ENCODE assay signal across 9 cellular contexts in genomic region chr9:99368341-99369326, GRCh38.
DNase-seq lines count a peak whose midpoint lies in the region; ATAC-seq and TF ChIP-seq lines count a peak whose summit lies in the region.
"Had no signal": no experiment of that assay in that cellular context is flagged by ENCODE, and none has a peak within 500 bp of the region (broad histone marks: within the 10 kb centered on the region; RNA-seq: fewer than 3 reads in every experiment).

No MANE protein-coding gene starts in this region.

- peak in 1 of 2 donors; percentile 12 for TF ChIP-seq POLR2A in adrenal gland (IDR thresholded peaks at IDR 0.05)

- no peaks in the 10 kb centered on the region for H3K36me3 ChIP-seq in adrenal gland (replicated peaks in 1 of 2)
- H3K36me3 ChIP-seq in psoas muscle (ENCODE audit: insufficient read depth in 1 of 2, low read depth in 1 of 2), result no peaks in the 10 kb centered on the region

- H3K4me1 ChIP-seq in adrenal gland (replicated peaks in 1 of 2) (no peaks in the 10 kb centered on the region), psoas muscle (peaks cover 36% of the 10 kb centered on the region)

- H3K9me3 ChIP-seq in adrenal gland (replicated peaks in 1 of 3) (no peaks in the 10 kb centered on the region), psoas muscle (no peaks in the 10 kb centered on the region)

- H3K4me3 ChIP-seq in adrenal gland (peak overlapping the region in 2 of 4 donors; percentile 16 to 55), psoas muscle (peak overlapping the region; percentile 64)

- intact Hi-C loops in activated CD4-positive, alpha-beta T cell treated with anti-CD3 and anti-CD28 coated beads, Interleukin-2, amount 10 ng/mL, durations not matched to agents 24 days and 14 days (cut with micrococcal nuclease), result loop anchor here (10.0 kb wide), 1 partner anchor 146 kb away; no protein-coding TSS in a partner anchor
- intact Hi-C loops in adrenal gland (cut with DNase I), result no loop called here
- intact Hi-C loops in left cardiac atrium (cut with DNase I), result no loop called here
- intact Hi-C loops in psoas muscle (cut with DNase I), result loop anchor here in 1 of 2 donors (2.0 to 5.0 kb wide), 2 partner anchors 64 to 76 kb away; no protein-coding TSS in a partner anchor

- peak; percentile 58 for DNase-seq in activated CD4-positive, alpha-beta T cell treated with anti-CD3 and anti-CD28 coated beads, Interleukin-2, amount 10 ng/mL, durations not matched to agents 24 days and 14 days
- no peak for DNase-seq in activated CD4-positive, alpha-beta T cell treated with anti-CD3 and anti-CD28 coated beads, Interleukin-2, amount 50 U/mL, for 4 hours
- DNase-seq in adrenal gland, result peak; percentile 40 to 80 (median 55)
- DNase-seq in left cardiac atrium, result peak; percentile 76
- DNase-seq in psoas muscle, result peak; percentile 67 to 86
- no peak for DNase-seq in NCI-H526 treated with DMSO at 0.1 percent for 48 hours (lab: John Stamatoyannopoulos, UW)
- DNase-seq in DMS 273 treated with DMSO at 0.1 percent for 48 hours (lab: John Stamatoyannopoulos, UW), result no peak
- DNase-seq: DND-41 had no signal

- H3K36me3 Mint-ChIP-seq in activated CD4-positive, alpha-beta T cell treated with anti-CD3 and anti-CD28 coated beads, Interleukin-2, amount 10 ng/mL, durations not matched to agents 24 days and 14 days (ENCODE audit: low read depth), result no peaks in the 10 kb centered on the region

- no peaks in the 10 kb centered on the region for H3K27me3 ChIP-seq in adrenal gland
- no peaks in the 10 kb centered on the region for H3K27me3 ChIP-seq in psoas muscle (ENCODE audit: insufficient read depth in 3 of 3, low read length in 2 of 3)

- H3K27ac ChIP-seq in adrenal gland, result peak overlapping the region in 3 of 5 donors; percentile 31 to 51 (median 37)
- peak overlapping the region; percentile 92 for H3K27ac ChIP-seq in psoas muscle

- peaks cover 34% of the 10 kb centered on the region for H3K4me1 Mint-ChIP-seq in activated CD4-positive, alpha-beta T cell treated with anti-CD3 and anti-CD28 coated beads, Interleukin-2, amount 10 ng/mL, durations not matched to agents 24 days and 14 days

- no peaks in the 10 kb centered on the region for H3K9me3 Mint-ChIP-seq in activated CD4-positive, alpha-beta T cell treated with anti-CD3 and anti-CD28 coated beads, Interleukin-2, amount 10 ng/mL, durations not matched to agents 24 days and 14 days

- 4 to 8% (median 6%) methylated on average over 31 of the region's 31 CpGs for WGBS in adrenal gland, 4 donors
- 3 to 4% (median 3%) methylated on average over 31 of the region's 31 CpGs for WGBS in psoas muscle, 3 donors

- peak overlapping the region; percentile 2 for H3K27ac Mint-ChIP-seq in activated CD4-positive, alpha-beta T cell treated with anti-CD3 and anti-CD28 coated beads, Interleukin-2, amount 10 ng/mL, durations not matched to agents 24 days and 14 days

- H3K27me3 Mint-ChIP-seq in activated CD4-positive, alpha-beta T cell treated with anti-CD3 and anti-CD28 coated beads, Interleukin-2, amount 10 ng/mL, durations not matched to agents 24 days and 14 days, result peaks cover 20% of the 10 kb centered on the region

- H3K4me3 Mint-ChIP-seq in activated CD4-positive, alpha-beta T cell treated with anti-CD3 and anti-CD28 coated beads, Interleukin-2, amount 10 ng/mL, durations not matched to agents 24 days and 14 days, result peak overlapping the region; percentile 73

- ATAC-seq in HG03354 (IDR thresholded peaks at IDR 0.05; ENCODE audit: poor library complexity, severe bottlenecking, unreplicated experiment) (peak; percentile 50), left cardiac atrium (peak; percentile 92 to 96), psoas muscle (peak; percentile 93 to 95 (median 94))

- TF ChIP-seq CTCF in adrenal gland (IDR thresholded peaks at IDR 0.05) (no peak), psoas muscle (IDR thresholded peaks at IDR 0.05) (no peak)

Comparison
In these comparisons a context has a peak if more than half of its experiments do, and no peak if none do; other contexts are left out.
1. DNase-seq: peak in activated CD4-positive, alpha-beta T cell treated with anti-CD3 and anti-CD28 coated beads, Interleukin-2, amount 10 ng/mL, durations not matched to agents 24 days and 14 days (single experiment), adrenal gland (7 of 7), left cardiac atrium (single experiment) and psoas muscle (2 of 2); none in activated CD4-positive, alpha-beta T cell treated with anti-CD3 and anti-CD28 coated beads, Interleukin-2, amount 50 U/mL, for 4 hours (0 of 2), NCI-H526 treated with DMSO at 0.1 percent for 48 hours (single experiment) and DMS 273 treated with DMSO at 0.1 percent for 48 hours (single experiment).
2. Peak in every context shown above with its lines, with median percentiles within 50 percentile points of each other: ATAC-seq.